ENCODE assay signal across 27 cellular contexts in genomic region chr21:18382141-18382540, GRCh38. TPM values are rescaled to one million over a fixed set of nuclear protein-coding genes. Genes with fewer than 3 reads are reported as not detected.
"Had no signal": no experiment of that assay in that cellular context is flagged by ENCODE, and none has a peak within 500 bp of the region (broad histone marks: within the 10 kb centered on the region; RNA-seq: fewer than 3 reads in every experiment).

No MANE protein-coding gene starts in this region.

- ATAC-seq: effector memory CD8-positive, alpha-beta T cell; gastrocnemius medialis; heart right ventricle; left cardiac atrium; naive thymus-derived CD8-positive, alpha-beta T cell; pancreas; right cardiac atrium; stimulated activated effector memory CD8-positive, alpha-beta T cell treated with anti-CD3 and anti-CD28 coated beads, Interleukin-12 subunit alpha, Interleukin-12 subunit beta, amount 100 ng/mL, for 72 hours; upper lobe of right lung had no signal

- H3K27me3 ChIP-seq: esophagus muscularis mucosa, gastrocnemius medialis, heart right ventricle, pancreas, tibial nerve, upper lobe of right lung, vagina had no signal

- H3K36me3 ChIP-seq: esophagus muscularis mucosa, gastrocnemius medialis, heart right ventricle, left ventricle myocardium inferior, lower lobe of right lung, pancreas, tibial nerve, upper lobe of right lung, vagina had no signal

- H3K4me1 ChIP-seq: esophagus muscularis mucosa, gastrocnemius medialis, heart right ventricle, left ventricle myocardium inferior, lower lobe of right lung, tibial nerve, upper lobe of right lung, vagina had no signal

- H3K27ac Mint-ChIP-seq: dendritic cell treated with granulocyte-macrophage colony-stimulating factor and Interleukin-4, amounts not matched to agents 40 ng/mL and 50 ng/mL, for 4 days; effector memory CD8-positive, alpha-beta T cell; naive thymus-derived CD8-positive, alpha-beta T cell; progenitor cell of endocrine pancreas; stimulated activated effector memory CD8-positive, alpha-beta T cell treated with anti-CD3 and anti-CD28 coated beads, Interleukin-12 subunit alpha, Interleukin-12 subunit beta, amount 100 ng/mL, for 72 hours; stimulated activated naive CD8-positive, alpha-beta T cell treated with anti-CD3 and anti-CD28 coated beads, Interleukin-15, Interleukin-2, amounts not matched to agents 100 ng/mL and 50 ng/mL, for 24 hours had no signal

- H3K27ac ChIP-seq: epithelial cell of prostate, esophagus muscularis mucosa, gastrocnemius medialis, heart right ventricle, left ventricle myocardium inferior, lower lobe of right lung, pancreas, tibial nerve, upper lobe of right lung, vagina had no signal

- H3K4me3 ChIP-seq: esophagus muscularis mucosa, gastrocnemius medialis, heart right ventricle, left ventricle myocardium inferior, lower lobe of right lung, pancreas, tibial nerve, upper lobe of right lung, vagina had no signal

- H3K4me1 Mint-ChIP-seq: neural crest cell; stimulated activated effector memory CD8-positive, alpha-beta T cell treated with anti-CD3 and anti-CD28 coated beads, Interleukin-12 subunit alpha, Interleukin-12 subunit beta, amount 100 ng/mL, for 72 hours had no signal

- H3K36me3 Mint-ChIP-seq: naive thymus-derived CD8-positive, alpha-beta T cell; stimulated activated effector memory CD8-positive, alpha-beta T cell treated with anti-CD3 and anti-CD28 coated beads, Interleukin-12 subunit alpha, Interleukin-12 subunit beta, amount 100 ng/mL, for 72 hours had no signal

- H3K9me3 Mint-ChIP-seq: dendritic cell treated with granulocyte-macrophage colony-stimulating factor and Interleukin-4, amounts not matched to agents 40 ng/mL and 50 ng/mL, for 4 days; effector memory CD8-positive, alpha-beta T cell; naive thymus-derived CD8-positive, alpha-beta T cell; stimulated activated effector memory CD8-positive, alpha-beta T cell treated with anti-CD3 and anti-CD28 coated beads, Interleukin-12 subunit alpha, Interleukin-12 subunit beta, amount 100 ng/mL, for 72 hours; stimulated activated naive CD8-positive, alpha-beta T cell treated with anti-CD3 and anti-CD28 coated beads, Interleukin-15, Interleukin-2, amounts not matched to agents 100 ng/mL and 50 ng/mL, for 24 hours had no signal

- H3K9me3 ChIP-seq: esophagus muscularis mucosa, gastrocnemius medialis, heart right ventricle, left ventricle myocardium inferior, lower lobe of right lung, pancreas, tibial nerve, upper lobe of right lung, vagina had no signal

- DNase-seq: effector memory CD8-positive, alpha-beta T cell; gastrocnemius medialis; heart right ventricle; left cardiac atrium; left ventricle myocardium inferior; lower lobe of right lung; mesenchymal stem cell; midbrain; naive thymus-derived CD8-positive, alpha-beta T cell; nucleus accumbens; pancreas; right cardiac atrium; stimulated activated CD4-positive, alpha-beta T cell treated with anti-CD3 and anti-CD28 coated beads, Interleukin-4, amount 100 ng/mL, for 1 hour; stimulated activated CD8-positive, alpha-beta memory T cell treated with anti-CD3 and anti-CD28 coated beads, Interleukin-4, amount 100 ng/mL, for 48 hours; upper lobe of right lung had no signal

- H3K4me3 Mint-ChIP-seq: dendritic cell treated with granulocyte-macrophage colony-stimulating factor and Interleukin-4, amounts not matched to agents 40 ng/mL and 50 ng/mL, for 4 days; effector memory CD8-positive, alpha-beta T cell; naive thymus-derived CD8-positive, alpha-beta T cell; neural crest cell; stimulated activated effector memory CD8-positive, alpha-beta T cell treated with anti-CD3 and anti-CD28 coated beads, Interleukin-12 subunit alpha, Interleukin-12 subunit beta, amount 100 ng/mL, for 72 hours; stimulated activated naive CD8-positive, alpha-beta T cell treated with anti-CD3 and anti-CD28 coated beads, Interleukin-15, Interleukin-2, amounts not matched to agents 100 ng/mL and 50 ng/mL, for 24 hours had no signal

- H3K27me3 Mint-ChIP-seq: dendritic cell treated with granulocyte-macrophage colony-stimulating factor and Interleukin-4, amounts not matched to agents 40 ng/mL and 50 ng/mL, for 4 days; effector memory CD8-positive, alpha-beta T cell; naive thymus-derived CD8-positive, alpha-beta T cell; progenitor cell of endocrine pancreas; stimulated activated naive CD8-positive, alpha-beta T cell treated with anti-CD3 and anti-CD28 coated beads, Interleukin-15, Interleukin-2, amounts not matched to agents 100 ng/mL and 50 ng/mL, for 24 hours had no signal

- FAIRE-seq: colon, keratinocyte, pancreas had no signal

RNA-seq across cellular contexts. Expression of gene TMPRSS15, which starts 21.4 kb away (rescaled TPM):
- total RNA-seq: esophagus muscularis mucosa; fibroblast of villous mesenchyme; gastrocnemius medialis; left cardiac atrium; left ventricle myocardium inferior; lower lobe of right lung; naive thymus-derived CD8-positive, alpha-beta T cell; neural crest cell; pancreas; progenitor cell of endocrine pancreas; right cardiac atrium; tibial nerve; upper lobe of right lung; vagina had no signal
- polyA plus RNA-seq: heart right ventricle; keratinocyte; naive thymus-derived CD8-positive, alpha-beta T cell; pancreas; right cardiac atrium had no signal
